In the genomic region with DNA sequence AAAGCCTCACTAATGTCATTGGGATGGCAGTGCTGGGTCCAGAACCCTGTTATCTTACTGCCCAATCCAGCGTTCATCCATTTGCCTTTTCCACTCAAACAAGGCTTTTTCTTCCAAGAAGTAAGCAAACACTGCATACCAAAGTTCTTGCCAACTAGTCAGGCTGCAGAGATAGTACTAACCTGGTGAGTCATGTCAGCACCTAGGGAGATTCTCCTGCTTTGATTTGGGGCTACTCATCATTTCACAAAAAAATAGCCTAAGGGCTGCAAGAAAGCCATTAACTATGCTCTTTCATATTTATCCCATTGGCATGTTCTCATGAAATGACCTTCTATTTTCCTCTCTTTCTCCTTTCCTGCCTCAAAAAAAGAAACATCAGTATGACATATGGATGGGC, we compare ENCODE assay signal across 18 cellular contexts.
A peak's percentile ranks its signal among the peaks of the same experiment; 100 is the strongest.
DNase-seq lines count a peak whose midpoint lies in the region; ATAC-seq and TF ChIP-seq lines count a peak whose summit lies in the region.
"Had no signal": no experiment of that assay in that cellular context is flagged by ENCODE, and none has a peak within 500 bp of the region (broad histone marks: within the 10 kb centered on the region; RNA-seq: fewer than 3 reads in every experiment).

No MANE protein-coding gene starts in this region.

- peak overlapping the region; percentile 77 for H3K27ac Mint-ChIP-seq in osteocyte (ENCODE audit: unreplicated experiment)
- H3K27ac Mint-ChIP-seq: naive B cell had no signal

- H3K4me3 Mint-ChIP-seq in osteocyte (ENCODE audit: unreplicated experiment): peak overlapping the region; percentile 12
- H3K4me3 Mint-ChIP-seq: naive B cell had no signal

- TF ChIP-seq CTCF in Panc1 (IDR thresholded peaks at IDR 0.05): no peak
- TF ChIP-seq CTCF in osteocyte (IDR thresholded peaks at IDR 0.05): no peak
- no peak for TF ChIP-seq CTCF in gastroesophageal sphincter (IDR thresholded peaks at IDR 0.05)

- H3K9me3 Mint-ChIP-seq in osteocyte (ENCODE audit: unreplicated experiment): peaks cover 9% of the 10 kb centered on the region

- in situ Hi-C loops in Panc1 (cut with HindIII; ENCODE audit: low pct_unique_long_range_greater_than_20kb, low sequenced_read_pairs): no loop called here

- H3K27ac ChIP-seq in Panc1 (ENCODE audit: low read length) (peak overlapping the region; percentile 70; the same call in 1 of the 2 replicates), gastroesophageal sphincter (no peak overlapping the region)
- H3K27ac ChIP-seq: C4-2B, left ventricle myocardium inferior, suprapubic skin had no signal

- POLR2A ChIA-PET in Panc1 (lab: Charles Lee): no interaction called here

- CTCF ChIA-PET in Panc1 (lab: Charles Lee): no interaction called here

- intact Hi-C loops in Panc1 (cut with micrococcal nuclease; ENCODE audit: unreplicated experiment): no loop called here

- WGBS in gastroesophageal sphincter (ENCODE audit: low coverage in 1 of 2), 2 donors: 0 to 50% methylated on average over 1 of the region's 1 CpG

- H3K9me3 ChIP-seq in Panc1 (ENCODE audit: control insufficient read depth, insufficient read depth, low read depth, low read length) (no peaks in the 10 kb centered on the region), gastroesophageal sphincter (no peaks in the 10 kb centered on the region)
- H3K9me3 ChIP-seq: left ventricle myocardium inferior, suprapubic skin had no signal

- peak; percentile 92 for DNase-seq in ELR (ENCODE audit: low read depth)
- no peak for DNase-seq in Panc1 (ENCODE audit: low read depth, low spot score)
- DNase-seq in dedifferentiated amniotic fluid mesenchymal stem cell (ENCODE audit: extremely low spot score): peak; percentile 18
- no peak for DNase-seq in osteocyte (ENCODE audit: extremely low spot score, unreplicated experiment)
- DNase-seq in erythroblast (lab: John Stamatoyannopoulos, UW): no peak
- no peak for DNase-seq in left lobe of liver (ENCODE audit: low spot score)
- DNase-seq: activated CD4-positive, CD25-positive, alpha-beta regulatory T cell; activated gamma-delta T cell treated with Interleukin-2 at 50 U/mL for 16 hours; central memory CD4-positive, alpha-beta T cell; GDM1; hippocampal formation; left ventricle myocardium inferior; naive B cell; NCI-H146 had no signal

- H3K36me3 ChIP-seq in Panc1 (ENCODE audit: control insufficient read depth, insufficient read depth, low read length) (no peaks in the 10 kb centered on the region), gastroesophageal sphincter (no peaks in the 10 kb centered on the region)
- H3K36me3 ChIP-seq: left ventricle myocardium inferior, suprapubic skin had no signal

- ATAC-seq in Panc1: no peak
- ATAC-seq in gastroesophageal sphincter: no peak
- no peak for ATAC-seq in GM18511 (IDR thresholded peaks at IDR 0.05; ENCODE audit: unreplicated experiment)
- ATAC-seq in left lobe of liver: no peak

- H3K36me3 Mint-ChIP-seq in osteocyte (ENCODE audit: unreplicated experiment): no peaks in the 10 kb centered on the region

- 0 out of 2 replicates have a peak, but pooled peaks cover 5% of the 10 kb centered on the region for H3K4me1 ChIP-seq in Panc1 (ENCODE audit: control insufficient read depth, insufficient read depth, low read length)
- H3K4me1 ChIP-seq in gastroesophageal sphincter: peaks cover 2 to 23% (median 7%) of the 10 kb centered on the region in 3 donors

- H3K4me3 ChIP-seq in Panc1 (ENCODE audit: low read depth in 2 of 2, low read length in 2 of 2): no peak overlapping the region
- no peak overlapping the region for H3K4me3 ChIP-seq in gastroesophageal sphincter
- H3K4me3 ChIP-seq: left ventricle myocardium inferior, suprapubic skin had no signal

- TF ChIP-seq EP300 in gastroesophageal sphincter (IDR thresholded peaks at IDR 0.05): no peak

- no TSS peak for BruUV-seq in Panc1 (replicated peaks; lab: Mats Ljungman, UMichigan)

- TF ChIP-seq POLR2A in gastroesophageal sphincter (IDR thresholded peaks at IDR 0.05): no peak
- no peak for TF ChIP-seq POLR2A in erythroblast (IDR thresholded peaks at IDR 0.05; ENCODE audit: low read length)

- no peaks in the 10 kb centered on the region for H3K27me3 Mint-ChIP-seq in osteocyte (ENCODE audit: unreplicated experiment)
- H3K27me3 Mint-ChIP-seq: naive B cell had no signal

- peaks cover 65% of the 10 kb centered on the region for H3K4me1 Mint-ChIP-seq in osteocyte (ENCODE audit: unreplicated experiment)
- H3K4me1 Mint-ChIP-seq: naive B cell had no signal

- no peaks in the 10 kb centered on the region for H3K27me3 ChIP-seq in Panc1 (ENCODE audit: control insufficient read depth, insufficient read depth, low read length)
- no peaks in the 10 kb centered on the region for H3K27me3 ChIP-seq in gastroesophageal sphincter
- H3K27me3 ChIP-seq: suprapubic skin had no signal

Comparison
In these comparisons a context has a peak if more than half of its experiments do, and no peak if none do; other contexts are left out.
1. DNase-seq: peak in ELR (single experiment) and dedifferentiated amniotic fluid mesenchymal stem cell (single experiment); none in Panc1 (single experiment), osteocyte (single experiment), erythroblast (0 of 2) and left lobe of liver (single experiment).